Comparison of ENCODE assay signal across 26 cellular contexts in the genomic region with DNA sequence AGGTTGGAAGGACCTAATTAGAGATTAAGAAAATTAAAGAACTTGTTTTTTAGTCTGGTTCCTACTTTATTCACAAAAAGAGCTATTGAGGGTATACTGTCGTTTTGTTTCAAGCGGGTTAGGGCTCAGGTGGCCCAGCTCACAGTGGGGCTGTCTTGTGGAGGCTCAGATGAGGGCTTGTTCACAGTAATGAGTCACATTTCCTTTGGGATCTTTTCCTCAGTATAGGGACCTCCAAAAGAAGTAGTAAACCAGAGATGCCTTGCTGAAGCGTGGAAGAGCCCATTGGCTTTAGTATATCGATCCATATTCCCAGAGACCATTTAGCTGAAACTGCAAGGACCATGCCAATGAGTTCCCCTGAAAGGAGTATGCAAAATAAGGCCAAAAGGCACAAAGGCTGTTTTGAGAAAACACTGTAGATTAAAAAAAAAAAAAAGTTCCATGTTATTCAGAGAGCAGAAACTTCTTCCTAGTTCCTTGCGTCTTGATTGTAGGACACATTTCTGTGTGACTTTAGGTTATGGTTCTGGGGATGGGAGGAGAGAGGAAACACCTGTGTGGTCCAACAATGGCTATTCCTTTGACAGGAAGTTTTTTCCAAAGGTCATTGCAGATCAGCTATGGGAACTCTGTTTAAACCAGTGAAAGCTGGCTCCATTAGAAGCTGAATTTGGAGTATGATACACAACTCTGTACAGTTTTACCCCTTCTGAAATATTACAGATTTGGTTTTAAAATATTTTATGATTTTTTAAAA. TPM values are rescaled to one million over a fixed set of nuclear protein-coding genes. Genes with fewer than 3 reads are reported as not detected.
DNase-seq lines count a peak whose midpoint lies in the region; ATAC-seq and TF ChIP-seq lines count a peak whose summit lies in the region.
"Had no signal": no experiment of that assay in that cellular context is flagged by ENCODE, and none has a peak within 500 bp of the region (broad histone marks: within the 10 kb centered on the region; RNA-seq: fewer than 3 reads in every experiment).

No MANE protein-coding gene starts in this region.

- no peaks in the 10 kb centered on the region for H3K9me3 Mint-ChIP-seq in endothelial cell (ENCODE audit: unreplicated experiment)
- H3K9me3 Mint-ChIP-seq: T-cell had no signal

- peak overlapping the region in 12 of 59 donors; percentile 2 to 53 (median 23) for H3K27ac ChIP-seq in dorsolateral prefrontal cortex
- H3K27ac ChIP-seq: BLaER1 treated with 17β-estradiol and CSF1 and Interleukin-3, amounts not matched to agents 10 nM and 100 nM; foreskin keratinocyte; HL-60; SJSA1 had no signal

- H3K4me1 Mint-ChIP-seq in endothelial cell (ENCODE audit: unreplicated experiment) = peaks cover 32% of the 10 kb centered on the region

- peak overlapping the region; percentile 59 for H3K4me3 Mint-ChIP-seq in endothelial cell (ENCODE audit: unreplicated experiment)
- H3K4me3 Mint-ChIP-seq: T-cell had no signal

- H3K27me3 Mint-ChIP-seq in endothelial cell (ENCODE audit: unreplicated experiment) = no peaks in the 10 kb centered on the region
- H3K27me3 Mint-ChIP-seq: progenitor cell of endocrine pancreas, T-cell had no signal

- H3K36me3 Mint-ChIP-seq in endothelial cell (ENCODE audit: low read depth, unreplicated experiment) = peaks cover 27% of the 10 kb centered on the region

- in situ Hi-C loops in KBM-7 (cut with MboI; ENCODE audit: low pct_unique_long_range_greater_than_20kb, low sequenced_read_pairs) = no loop called here

- H3K4me3 ChIP-seq in dorsolateral prefrontal cortex = no peak overlapping the region
- H3K4me3 ChIP-seq: BLaER1 treated with 17β-estradiol and CSF1 and Interleukin-3, amounts not matched to agents 10 nM and 100 nM; SJSA1; skin epidermis had no signal

- DNase-seq in left ventricle myocardium superior = no peak
- DNase-seq in Right ventricle myocardium inferior (ENCODE audit: missing footprints) = no peak
- DNase-seq in endothelial cell (ENCODE audit: low spot score) = peak; percentile 20
- peak; percentile 74 for DNase-seq in pulmonary artery endothelial cell (ENCODE audit: low read depth, low spot score)
- DNase-seq in dorsolateral prefrontal cortex = no peak
- no peak for DNase-seq in KBM-7
- DNase-seq: activated CD4-positive, CD25-positive, alpha-beta regulatory T cell treated with anti-CD3 and anti-CD28 coated beads, Interleukin-2, amount 50 U/mL, for 72 hours; activated CD8-positive, alpha-beta memory T cell treated with anti-CD3 and anti-CD28 coated beads for 24 hours; activated naive CD4-positive, alpha-beta T cell treated with anti-CD3 and anti-CD28 coated beads, Interleukin-2, amount 50 U/mL, for 16 hours; activated T-cell treated with anti-CD3 and anti-CD28 coated beads, Interleukin-2, amount 50 U/mL, for 1 hour; Calu3; cerebellar nuclear complex; foreskin keratinocyte; hypothalamus; NCI-H1092; NCI-H187 treated with DMSO at 0.1 percent for 48 hours; NCI-H526 treated with DMSO at 0.1 percent for 48 hours; stimulated activated CD4-positive, alpha-beta T cell treated with anti-CD3 and anti-CD28 coated beads, Interleukin-1b, Interleukin-23, amount 100 ng/mL, for 48 hours; T-cell had no signal

- TF ChIP-seq CTCF in endothelial cell (IDR thresholded peaks at IDR 0.05; ENCODE audit: unreplicated experiment) (no peak), dorsolateral prefrontal cortex (IDR thresholded peaks at IDR 0.05 in 54 of 56, conservative IDR thresholded peaks at IDR 0.05 in 2 of 56; ENCODE audit: low read depth in 1 of 56, partially characterized antibody in 56 of 56) (no peak)

- peak overlapping the region; percentile 99 for H3K27ac Mint-ChIP-seq in endothelial cell (ENCODE audit: unreplicated experiment)
- H3K27ac Mint-ChIP-seq: progenitor cell of endocrine pancreas had no signal

- peak; percentile 44 for ATAC-seq in left ventricle myocardium superior
- no peak for ATAC-seq in Right ventricle myocardium inferior
- ATAC-seq in GM19395 (IDR thresholded peaks at IDR 0.05; ENCODE audit: unreplicated experiment) = no peak
- ATAC-seq: foreskin keratinocyte, Panc1, T-cell had no signal

- no peaks in the 10 kb centered on the region for H3K27me3 ChIP-seq in dorsolateral prefrontal cortex
- H3K27me3 ChIP-seq: BLaER1 treated with 17β-estradiol and CSF1 and Interleukin-3, amounts not matched to agents 10 nM and 100 nM; foreskin keratinocyte; SJSA1 had no signal

- intact Hi-C loops in left ventricle myocardium superior (cut with micrococcal nuclease) = no loop called here
- intact Hi-C loops in Right ventricle myocardium inferior (cut with DNase I) = loop anchor here (5.0 kb wide), 1 partner anchor 65 kb away; no protein-coding TSS in a partner anchor
- intact Hi-C loops in dorsolateral prefrontal cortex (cut with DNase I) = no loop called here

RNA-seq across cellular contexts. Expression of gene GPI, which starts 32.8 kb away (rescaled TPM):
- total RNA-seq in left ventricle myocardium superior = 553 TPM
- total RNA-seq in Right ventricle myocardium inferior = 533 TPM
- 133 TPM for total RNA-seq in endothelial cell (ENCODE audit: unreplicated experiment)
- 169 and 172 TPM in 2 replicates for total RNA-seq in pulmonary artery endothelial cell
- total RNA-seq in dorsolateral prefrontal cortex = 100 to 1,000 TPM; 264 to 683 (median 537) TPM

Comparison
In these comparisons a context has a peak if more than half of its experiments do, and no peak if none do; other contexts are left out.
1. DNase-seq: peak in endothelial cell (single experiment) and pulmonary artery endothelial cell (single experiment); none in left ventricle myocardium superior (single experiment), Right ventricle myocardium inferior (single experiment), dorsolateral prefrontal cortex (0 of 10) and KBM-7 (single experiment).